ENCODE assay signal across 22 cellular contexts in the genomic region with DNA sequence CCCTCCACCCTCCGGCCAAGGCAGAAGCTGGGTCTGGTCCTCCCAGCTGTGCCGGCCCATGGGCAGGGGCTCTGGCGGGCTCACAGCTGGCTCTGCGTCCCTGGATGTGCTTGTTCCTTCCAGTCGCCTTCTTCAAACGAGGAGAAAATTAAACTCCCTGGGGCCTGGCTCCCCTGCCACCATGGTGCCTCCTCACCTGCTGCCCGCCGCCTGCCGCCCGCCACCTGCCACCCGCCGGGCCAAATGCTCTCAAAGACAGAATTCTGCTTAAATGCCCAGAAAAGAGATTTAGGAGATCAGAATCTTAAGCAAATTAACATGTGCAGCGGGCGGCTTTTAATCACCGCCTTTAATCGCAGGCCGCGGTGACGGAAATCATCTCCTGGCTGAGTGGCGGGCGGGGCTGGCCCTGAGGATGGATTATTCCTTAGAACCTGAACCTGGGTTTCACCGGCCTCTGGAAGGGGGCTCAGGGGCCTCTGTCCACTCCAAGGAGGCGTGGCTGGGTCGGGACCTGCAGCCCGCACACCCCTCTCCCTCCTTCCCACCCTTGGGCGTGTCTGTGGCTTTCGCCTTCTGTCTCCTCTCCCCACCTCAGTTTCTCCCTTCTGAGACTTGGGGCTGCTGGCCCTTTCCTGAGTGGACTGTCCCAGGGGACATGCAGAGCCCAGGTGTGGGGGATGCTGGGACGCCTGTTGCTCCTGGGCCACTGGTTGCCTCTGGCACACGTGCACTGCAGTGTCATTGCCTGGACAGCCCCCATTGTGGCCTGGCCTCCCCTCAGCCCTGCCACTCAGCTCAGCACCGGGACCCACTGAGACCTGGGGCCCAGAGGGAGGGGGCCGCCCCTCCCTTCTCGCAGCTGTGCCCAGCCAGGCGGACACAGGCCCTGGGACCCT.
"Had no signal": no experiment of that assay in that cellular context is flagged by ENCODE, and none has a peak within 500 bp of the region (broad histone marks: within the 10 kb centered on the region; RNA-seq: fewer than 3 reads in every experiment).

No MANE protein-coding gene starts in this region.

- H3K4me3 ChIP-seq: coronary artery, esophagus muscularis mucosa, left ventricle myocardium inferior, ovary, psoas muscle, thoracic aorta, vagina had no signal

- H3K27ac ChIP-seq: coronary artery, esophagus muscularis mucosa, left ventricle myocardium inferior, ovary, psoas muscle, thoracic aorta, vagina had no signal

- H3K27me3 ChIP-seq: ovary, vagina had no signal

- H3K9me3 ChIP-seq: esophagus muscularis mucosa, left ventricle myocardium inferior, ovary, psoas muscle, thoracic aorta, vagina had no signal

- H3K4me1 ChIP-seq: psoas muscle had no signal

- H3K36me3 ChIP-seq: esophagus muscularis mucosa, left ventricle myocardium inferior, ovary, thoracic aorta, vagina had no signal

- DNase-seq: activated CD4-positive, alpha-beta memory T cell treated with anti-CD3 and anti-CD28 coated beads, Interleukin-2, amount 10 ng/mL, durations not matched to agents 7 days and 5 days; activated CD4-positive, alpha-beta T cell treated with anti-CD3 and anti-CD28 coated beads, Interleukin-2, amount 10 ng/mL, durations not matched to agents 24 days and 14 days; activated effector memory CD4-positive, alpha-beta T cell treated with anti-CD3 and anti-CD28 coated beads, Interleukin-2, amount 50 U/mL, for 16 hours; activated naive CD4-positive, alpha-beta T cell treated with anti-CD3 and anti-CD28 coated beads, Interleukin-2, amount 10 ng/mL, durations not matched to agents 7 days and 5 days; activated T-cell treated with anti-CD3 and anti-CD28 coated beads, Interleukin-2, amount 50 U/mL, for 72 hours; amygdala; cerebellar nuclear complex; hippocampal formation; kidney glomerular epithelial cell; left ventricle myocardium inferior; midbrain; natural killer cell; ovary; psoas muscle; right cardiac atrium; stimulated activated CD4-positive, alpha-beta T cell treated with anti-CD3 and anti-CD28 coated beads, Interleukin-4, amount 100 ng/mL, for 24 hours; stimulated activated naive CD4-positive, alpha-beta T cell treated with Interleukin-2 at 50 U/mL for 16 hours had no signal

- ATAC-seq: activated CD4-positive, CD25-positive, alpha-beta regulatory T cell treated with anti-CD3 and anti-CD28 coated beads, Interleukin-2, amount 50 U/mL, for 24 hours; activated T-cell treated with anti-CD3 and anti-CD28 coated beads, Interleukin-2, amount 50 U/mL, for 72 hours; natural killer cell; psoas muscle; right cardiac atrium had no signal
